1 cellular context compared by ENCODE assay signal in genomic region chr2:24451805-24452498, GRCh38.
TF ChIP-seq lines count a peak whose summit lies in the region.

No MANE protein-coding gene starts in this region.

TF ChIP-seq in GM12878, 131 proteins besides CTCF, POLR2A, EP300 and RAD21 (continued from another document):
- TF ChIP-seq REST (IDR thresholded peaks at IDR 0.05; ENCODE audit: low read depth, low read length): no peak
- TF ChIP-seq BCL3 (IDR thresholded peaks at IDR 0.05; ENCODE audit: borderline replicate concordance, insufficient read depth, low read depth, low read length, poor library complexity, severe bottlenecking): no peak
- no peak for TF ChIP-seq BRCA1 (IDR thresholded peaks at IDR 0.05; ENCODE audit: low read depth, low read length)
- TF ChIP-seq YY1 (IDR thresholded peaks at IDR 0.05; ENCODE audit: low read depth, low read length): no peak
- no peak for TF ChIP-seq FOS (IDR thresholded peaks at IDR 0.05; ENCODE audit: borderline replicate concordance, extremely low read depth, insufficient read length)
- TF ChIP-seq TARDBP (IDR thresholded peaks at IDR 0.05; ENCODE audit: borderline replicate concordance): no peak
- no peak for TF ChIP-seq IRF5 (IDR thresholded peaks at IDR 0.05; ENCODE audit: borderline replicate concordance)
- TF ChIP-seq BACH1 (IDR thresholded peaks at IDR 0.05; ENCODE audit: borderline replicate concordance): no peak
- TF ChIP-seq SREBF2 (IDR thresholded peaks at IDR 0.05; ENCODE audit: low read length): no peak
- no peak for TF ChIP-seq SIX5 (IDR thresholded peaks at IDR 0.05; ENCODE audit: low read depth, low read length, severe bottlenecking)
- no peak for TF ChIP-seq CBX3 (IDR thresholded peaks at IDR 0.05; ENCODE audit: borderline replicate concordance, low read depth)
- TF ChIP-seq CREB1 (IDR thresholded peaks at IDR 0.05; ENCODE audit: low read depth): no peak
- TF ChIP-seq SPI1 (IDR thresholded peaks at IDR 0.05; ENCODE audit: borderline replicate concordance, insufficient read depth, low read depth, low read length): no peak
